6 cellular contexts compared by ENCODE assay signal in genomic region chr2:99153921-99154604, GRCh38. TPM values are rescaled to one million over a fixed set of nuclear protein-coding genes. Genes with fewer than 3 reads are reported as not detected.
A peak's percentile ranks its signal among the peaks of the same experiment; 100 is the strongest.
DNase-seq lines count a peak whose midpoint lies in the region; ATAC-seq and TF ChIP-seq lines count a peak whose summit lies in the region.

No MANE protein-coding gene starts in this region.

- no peak for ATAC-seq in GM21576 (IDR thresholded peaks at IDR 0.05; ENCODE audit: unreplicated experiment)
- ATAC-seq in natural killer cell treated with Interleukin-12 subunit alpha and Interleukin-12 subunit beta and Interleukin-15 and Interleukin-18, amount 100 ng/mL, for 72 hours: no peak

- no peaks in the 10 kb centered on the region for H3K9me3 ChIP-seq in smooth muscle cell (replicated peaks; ENCODE audit: low read depth)

- H3K4me3 Mint-ChIP-seq in endothelial cell (ENCODE audit: unreplicated experiment): peak overlapping the region; percentile 94
- H3K4me3 Mint-ChIP-seq in natural killer cell treated with Interleukin-12 subunit alpha and Interleukin-12 subunit beta and Interleukin-15 and Interleukin-18, amount 100 ng/mL, for 72 hours: no peak overlapping the region

- H2AFZ ChIP-seq in smooth muscle cell (ENCODE audit: low read depth): peak overlapping the region; percentile 98

- peaks cover 16% of the 10 kb centered on the region for H3K4me1 Mint-ChIP-seq in endothelial cell (ENCODE audit: unreplicated experiment)
- peaks cover 29% of the 10 kb centered on the region in 2 donors for H3K4me1 Mint-ChIP-seq in natural killer cell treated with Interleukin-12 subunit alpha and Interleukin-12 subunit beta and Interleukin-15 and Interleukin-18, amount 100 ng/mL, for 72 hours (ENCODE audit: low read depth in 2 of 2)

- H3K9ac ChIP-seq in smooth muscle cell (ENCODE audit: low read depth): peak overlapping the region; percentile 77

- DNase-seq in NCI-H748 (lab: John Stamatoyannopoulos, UW; ENCODE audit: unreplicated experiment) (peak; percentile 8), NCI-H748 treated with DMSO at 0.1 percent for 48 hours (lab: John Stamatoyannopoulos, UW) (no peak), endothelial cell (ENCODE audit: low spot score) (no peak), smooth muscle cell (lab: John Stamatoyannopoulos, UW; ENCODE audit: unreplicated experiment) (no peak)
- DNase-seq in natural killer cell treated with Interleukin-12 subunit alpha and Interleukin-12 subunit beta and Interleukin-15 and Interleukin-18, amount 100 ng/mL, for 72 hours (ENCODE audit: low spot score): no peak

- H3K4me1 ChIP-seq in smooth muscle cell (ENCODE audit: low read depth): peaks cover 10% of the 10 kb centered on the region

- no peaks in the 10 kb centered on the region for H3F3A ChIP-seq in smooth muscle cell (ENCODE audit: low read depth)

- TF ChIP-seq CTCF in endothelial cell (IDR thresholded peaks at IDR 0.05; ENCODE audit: unreplicated experiment): no peak
- no peak for TF ChIP-seq CTCF in smooth muscle cell (IDR thresholded peaks at IDR 0.05; ENCODE audit: borderline replicate concordance, insufficient read depth, poor library complexity, severe bottlenecking)

- peaks cover 5% of the 10 kb centered on the region for H3K27me3 Mint-ChIP-seq in endothelial cell (ENCODE audit: unreplicated experiment)
- H3K27me3 Mint-ChIP-seq in natural killer cell treated with Interleukin-12 subunit alpha and Interleukin-12 subunit beta and Interleukin-15 and Interleukin-18, amount 100 ng/mL, for 72 hours: no peaks in the 10 kb centered on the region

- H3K36me3 Mint-ChIP-seq in endothelial cell (ENCODE audit: low read depth, unreplicated experiment): no peaks in the 10 kb centered on the region
- H3K36me3 Mint-ChIP-seq in natural killer cell treated with Interleukin-12 subunit alpha and Interleukin-12 subunit beta and Interleukin-15 and Interleukin-18, amount 100 ng/mL, for 72 hours: peaks cover 6% of the 10 kb centered on the region

- H3K27ac ChIP-seq in smooth muscle cell (ENCODE audit: low read depth): peak overlapping the region; percentile 58

- no peak overlapping the region for H3K27ac Mint-ChIP-seq in endothelial cell (ENCODE audit: unreplicated experiment)
- peak overlapping the region in 1 of 2 donors; percentile 86 for H3K27ac Mint-ChIP-seq in natural killer cell treated with Interleukin-12 subunit alpha and Interleukin-12 subunit beta and Interleukin-15 and Interleukin-18, amount 100 ng/mL, for 72 hours

- no peaks in the 10 kb centered on the region for H3K79me2 ChIP-seq in smooth muscle cell (ENCODE audit: low read depth)

- no peaks in the 10 kb centered on the region for H3K9me3 Mint-ChIP-seq in endothelial cell (ENCODE audit: unreplicated experiment)
- H3K9me3 Mint-ChIP-seq in natural killer cell treated with Interleukin-12 subunit alpha and Interleukin-12 subunit beta and Interleukin-15 and Interleukin-18, amount 100 ng/mL, for 72 hours: no peaks in the 10 kb centered on the region

- H3K4me3 ChIP-seq in smooth muscle cell: peak overlapping the region; percentile 83

- H3K4me2 ChIP-seq in smooth muscle cell: peak overlapping the region; percentile 88

- H4K20me1 ChIP-seq in smooth muscle cell (ENCODE audit: low read depth): no peaks in the 10 kb centered on the region

- no peaks in the 10 kb centered on the region for H3K27me3 ChIP-seq in smooth muscle cell (ENCODE audit: low read depth)

- H3K36me3 ChIP-seq in smooth muscle cell (ENCODE audit: low read depth): no peaks in the 10 kb centered on the region

- WGBS in smooth muscle cell (ENCODE audit: low lambda C conversion rate): 56% methylated on average over 12 of the region's 12 CpGs

RNA-seq across cellular contexts. Expression of gene TSGA10, which starts 0.7 kb away (rescaled TPM):
- 4.2 TPM for total RNA-seq in endothelial cell (ENCODE audit: unreplicated experiment)
- 1.3 and 30.4 TPM in 2 replicates for total RNA-seq in smooth muscle cell
- 1.1 and 3.4 TPM in 2 replicates for polyA plus RNA-seq in smooth muscle cell
- total RNA-seq in natural killer cell treated with Interleukin-12 subunit alpha and Interleukin-12 subunit beta and Interleukin-15 and Interleukin-18, amount 100 ng/mL, for 72 hours: 1 to 10 TPM; 7.9 to 8.6 TPM

RNA-seq across cellular contexts. Expression of gene LIPT1, which starts 0.7 kb away (rescaled TPM):
- 6.9 TPM for total RNA-seq in endothelial cell (ENCODE audit: unreplicated experiment)
- 1.5 and 4.7 TPM in 2 replicates for total RNA-seq in smooth muscle cell
- polyA plus RNA-seq in smooth muscle cell: 1.9 and 3.0 TPM in 2 replicates
- total RNA-seq in natural killer cell treated with Interleukin-12 subunit alpha and Interleukin-12 subunit beta and Interleukin-15 and Interleukin-18, amount 100 ng/mL, for 72 hours: 1 to 10 TPM; 4.2 to 6.7 TPM

RNA-seq across cellular contexts. Expression of gene C2orf15, which starts 12.6 kb away (rescaled TPM):
- total RNA-seq in endothelial cell (ENCODE audit: unreplicated experiment) (0.26 TPM), smooth muscle cell (0.13 and 0.18 TPM in 2 replicates)
- 2.0 TPM in 1 of 2 replicates, not detected in the other for polyA plus RNA-seq in smooth muscle cell
- total RNA-seq in natural killer cell treated with Interleukin-12 subunit alpha and Interleukin-12 subunit beta and Interleukin-15 and Interleukin-18, amount 100 ng/mL, for 72 hours: not detected

RNA-seq across cellular contexts. Expression of gene MITD1, which starts 26.8 kb away (rescaled TPM):
- total RNA-seq in endothelial cell (ENCODE audit: unreplicated experiment) (23.3 TPM), smooth muscle cell (53.5 and 60.2 TPM in 2 replicates)
- polyA plus RNA-seq in smooth muscle cell: 31.5 and 38.6 TPM in 2 replicates
- total RNA-seq in natural killer cell treated with Interleukin-12 subunit alpha and Interleukin-12 subunit beta and Interleukin-15 and Interleukin-18, amount 100 ng/mL, for 72 hours: 10 to 100 TPM; 36.1 to 44.2 TPM

RNA-seq across cellular contexts. Expression of gene MRPL30, which starts 26.9 kb away (rescaled TPM):
- total RNA-seq in endothelial cell (ENCODE audit: unreplicated experiment): 25.9 TPM
- total RNA-seq in smooth muscle cell: 20.8 and 23.1 TPM in 2 replicates
- polyA plus RNA-seq in smooth muscle cell: 16.5 and 18.8 TPM in 2 replicates
- total RNA-seq in natural killer cell treated with Interleukin-12 subunit alpha and Interleukin-12 subunit beta and Interleukin-15 and Interleukin-18, amount 100 ng/mL, for 72 hours: 10 to 100 TPM; 19.3 to 22.4 TPM
